8 cellular contexts compared by ENCODE assay signal in genomic region chr1:226064816-226065248, GRCh38. TPM values are rescaled to one million over a fixed set of nuclear protein-coding genes. Genes with fewer than 3 reads are reported as not detected.
A peak's percentile ranks its signal among the peaks of the same experiment; 100 is the strongest.
DNase-seq lines count a peak whose midpoint lies in the region; ATAC-seq and TF ChIP-seq lines count a peak whose summit lies in the region.

No MANE protein-coding gene starts in this region.

- H3K4me3 ChIP-seq in Panc1 (ENCODE audit: low read depth in 2 of 2, low read length in 2 of 2), result peak overlapping the region; percentile 97 to 99
- peak overlapping the region; percentile 98 for H3K4me3 ChIP-seq in iPS-18a (ENCODE audit: low read length)
- H3K4me3 ChIP-seq in skin epidermis, result peak overlapping the region; percentile 72 to 89 (median 75)

- ATAC-seq in Panc1 (no peak), HG03469 (IDR thresholded peaks at IDR 0.05; ENCODE audit: unreplicated experiment) (no peak), GM19035 (IDR thresholded peaks at IDR 0.05; ENCODE audit: unreplicated experiment) (no peak)

- H3K27ac ChIP-seq in Panc1 (ENCODE audit: low read length) (peak overlapping the region; percentile 97; the same call in 1 of the 2 replicates), iPS-18a (ENCODE audit: low read length) (no peak overlapping the region), skin epidermis (peak overlapping the region in 7 of 21 experiments; percentile 1 to 100 (median 99))

- no TSS peak for BruUV-seq in Panc1 (replicated peaks; lab: Mats Ljungman, UMichigan)

- POLR2A ChIA-PET in Panc1 (lab: Charles Lee), result interaction anchor here (0.5 kb wide), 1 partner anchor 58 kb away, joined by 3 read pairs; no protein-coding TSS in a partner anchor

- peak; percentile 75 for DNase-seq in DMS53 (lab: John Stamatoyannopoulos, UW)
- DNase-seq in HT-29 (ENCODE audit: low spot score), result peak; percentile 79
- DNase-seq in Panc1 (ENCODE audit: low read depth, low spot score), result no peak
- DNase-seq in amniotic stem cell (lab: John Stamatoyannopoulos, UW), result peak; percentile 54

- H3K9ac ChIP-seq in iPS-18a (ENCODE audit: low read length), result peak overlapping the region; percentile 24

- no peaks in the 10 kb centered on the region for H3K27me3 ChIP-seq in Panc1 (ENCODE audit: control insufficient read depth, insufficient read depth, low read length)
- no peaks in the 10 kb centered on the region for H3K27me3 ChIP-seq in iPS-18a (ENCODE audit: control insufficient read depth, insufficient read depth, low read length)

- H3K4me1 ChIP-seq in Panc1 (ENCODE audit: control insufficient read depth, insufficient read depth, low read length) (peaks cover 31% of the 10 kb centered on the region), iPS-18a (ENCODE audit: control insufficient read depth, low read depth, low read length) (peaks cover 26% of the 10 kb centered on the region)

- in situ Hi-C loops in Panc1 (cut with HindIII; ENCODE audit: low pct_unique_long_range_greater_than_20kb, low sequenced_read_pairs), result no loop called here

- H3K9me3 ChIP-seq in Panc1 (ENCODE audit: control insufficient read depth, insufficient read depth, low read depth, low read length) (no peaks in the 10 kb centered on the region), iPS-18a (ENCODE audit: control insufficient read depth, low read depth, low read length) (no peaks in the 10 kb centered on the region)

- peaks cover 48% of the 10 kb centered on the region for H3K36me3 ChIP-seq in Panc1 (ENCODE audit: control insufficient read depth, insufficient read depth, low read length)
- H3K36me3 ChIP-seq in iPS-18a (ENCODE audit: control insufficient read depth, low read depth, low read length), result peaks cover 46% of the 10 kb centered on the region

- CTCF ChIA-PET in Panc1 (lab: Charles Lee), result interaction anchor here (0.6 to 1.2 kb wide), 9 partner anchors 12 to 552 kb away, joined by 3 to 7 read pairs (median 3); no protein-coding TSS in a partner anchor

- intact Hi-C loops in Panc1 (cut with micrococcal nuclease; ENCODE audit: unreplicated experiment), result loop anchor here (5.0 to 10.0 kb wide), 2 partner anchors 57 to 590 kb away; no protein-coding TSS in a partner anchor

- TF ChIP-seq CTCF in Panc1 (IDR thresholded peaks at IDR 0.05), result peak; percentile 66; the same call in 1 of the 2 replicates

RNA-seq across cellular contexts. Expression of gene H3-3A, which starts 2.3 kb away (rescaled TPM):
- total RNA-seq in HT-29 (2014; rRNA removed; shearing (Covaris generic)), result 275 and 298 TPM in 2 replicates
- total RNA-seq in Panc1 (2021; ENCODE audit: unreplicated experiment), result 404 TPM
- 307 TPM for polyA plus RNA-seq in Panc1 (2012; ENCODE audit: insufficient read length)
